Comparison of ENCODE assay signal across 12 cellular contexts in genomic region chr15:26773917-26774316, GRCh38. TPM values are rescaled to one million over a fixed set of nuclear protein-coding genes. Genes with fewer than 3 reads are reported as not detected.
A peak's percentile ranks its signal among the peaks of the same experiment; 100 is the strongest.
DNase-seq lines count a peak whose midpoint lies in the region; ATAC-seq and TF ChIP-seq lines count a peak whose summit lies in the region.
"Had no signal": no experiment of that assay in that cellular context is flagged by ENCODE, and none has a peak within 500 bp of the region (broad histone marks: within the 10 kb centered on the region; RNA-seq: fewer than 3 reads in every experiment).

No MANE protein-coding gene starts in this region.

- H3K27me3 Mint-ChIP-seq in CD4-positive, alpha-beta T cell: peaks cover 56% of the 10 kb centered on the region
- peaks cover 41% of the 10 kb centered on the region for H3K27me3 Mint-ChIP-seq in nephron (ENCODE audit: low read depth)

- H3K36me3 Mint-ChIP-seq in CD4-positive, alpha-beta T cell (ENCODE audit: low read depth): no peaks in the 10 kb centered on the region
- H3K36me3 Mint-ChIP-seq in nephron (ENCODE audit: low read depth): no peaks in the 10 kb centered on the region
- H3K36me3 Mint-ChIP-seq: stimulated activated memory B cell treated with anti-CD40 and anti-IgM and Interleukin-4, amounts not matched to agents 10 μg/mL and 1 μg/mL and 100 μg/mL, for 72 hours had no signal

- H3K4me1 ChIP-seq in tibial artery: peaks cover 0 to 26% (median 20%) of the 10 kb centered on the region in 4 donors
- H3K4me1 ChIP-seq: SJSA1 had no signal

- H3K27ac ChIP-seq in CD4-positive, alpha-beta T cell (ENCODE audit: low read depth, low read length): no peak overlapping the region
- H3K27ac ChIP-seq in tibial artery: no peak overlapping the region
- H3K27ac ChIP-seq: SJSA1 had no signal

- no peaks in the 10 kb centered on the region for H3K4me1 Mint-ChIP-seq in CD4-positive, alpha-beta T cell (ENCODE audit: low read depth)
- peaks cover 12% of the 10 kb centered on the region for H3K4me1 Mint-ChIP-seq in nephron
- H3K4me1 Mint-ChIP-seq: stimulated activated memory B cell treated with anti-CD40 and anti-IgM and Interleukin-4, amounts not matched to agents 10 μg/mL and 1 μg/mL and 100 μg/mL, for 72 hours had no signal

- intact Hi-C loops in CD4-positive, alpha-beta T cell (cut with DNase I, micrococcal nuclease): no loop called here
- intact Hi-C loops in tibial artery (cut with DNase I; ENCODE audit: low total_unique reads): no loop called here

- no peak for DNase-seq in CD4-positive, alpha-beta T cell
- DNase-seq in G401 (ENCODE audit: low spot score): peak; percentile 39
- peak; percentile 10 for DNase-seq in cerebellum (ENCODE audit: low spot score)
- DNase-seq in T-helper 9 cell: no peak
- DNase-seq in tibial artery: no peak
- DNase-seq: left colon; stimulated activated CD4-positive, alpha-beta T cell treated with anti-CD3 and anti-CD28 coated beads, Interleukin-1b, Interleukin-23, amount 100 ng/mL, for 48 hours had no signal

- H3K36me3 ChIP-seq in tibial artery: no peaks in the 10 kb centered on the region
- H3K36me3 ChIP-seq: SJSA1 had no signal

- H3K9me3 ChIP-seq in CD4-positive, alpha-beta T cell (ENCODE audit: control insufficient read depth, low read length): no peaks in the 10 kb centered on the region
- no peaks in the 10 kb centered on the region for H3K9me3 ChIP-seq in tibial artery
- H3K9me3 ChIP-seq: SJSA1 had no signal

- H3K9me3 Mint-ChIP-seq in CD4-positive, alpha-beta T cell: no peaks in the 10 kb centered on the region
- no peaks in the 10 kb centered on the region for H3K9me3 Mint-ChIP-seq in nephron

- in situ Hi-C loops in G401 (cut with HindIII; ENCODE audit: low sequenced_read_pairs): no loop called here

- ATAC-seq in CD4-positive, alpha-beta T cell (ENCODE audit: poor library complexity): no peak
- ATAC-seq in HG02588 (IDR thresholded peaks at IDR 0.05; ENCODE audit: unreplicated experiment): no peak
- ATAC-seq: activated CD4-positive, CD25-positive, alpha-beta regulatory T cell treated with anti-CD3 and anti-CD28 coated beads, Interleukin-2, amount 50 U/mL, for 24 hours; left colon had no signal

- peaks cover 30% of the 10 kb centered on the region for H3K27me3 ChIP-seq in CD4-positive, alpha-beta T cell (ENCODE audit: control insufficient read depth, insufficient read depth, low read length)
- H3K27me3 ChIP-seq in tibial artery: peaks cover 0 to 48% of the 10 kb centered on the region in 2 donors

- peak overlapping the region; percentile 48 for H3K4me3 Mint-ChIP-seq in CD4-positive, alpha-beta T cell
- peak overlapping the region; percentile 90 to 92 (median 90) for H3K4me3 Mint-ChIP-seq in nephron
- H3K4me3 Mint-ChIP-seq: stimulated activated memory B cell treated with anti-CD40 and anti-IgM and Interleukin-4, amounts not matched to agents 10 μg/mL and 1 μg/mL and 100 μg/mL, for 72 hours had no signal

- CTCF ChIA-PET in CD4-positive, alpha-beta T cell (lab: Charles Lee): no interaction called here

- POLR2A ChIA-PET in CD4-positive, alpha-beta T cell (lab: Charles Lee): no interaction called here

- TF ChIP-seq CTCF in CD4-positive, alpha-beta T cell (IDR thresholded peaks at IDR 0.05): no peak
- TF ChIP-seq CTCF in nephron (IDR thresholded peaks at IDR 0.05; ENCODE audit: unreplicated experiment in 3 of 3) (no peak), tibial artery (IDR thresholded peaks at IDR 0.05) (no peak)

- H3K4me3 ChIP-seq in tibial artery: no peak overlapping the region
- H3K4me3 ChIP-seq: SJSA1 had no signal

- H3K27ac Mint-ChIP-seq in CD4-positive, alpha-beta T cell: no peak overlapping the region
- no peak overlapping the region for H3K27ac Mint-ChIP-seq in nephron
- H3K27ac Mint-ChIP-seq: stimulated activated memory B cell treated with anti-CD40 and anti-IgM and Interleukin-4, amounts not matched to agents 10 μg/mL and 1 μg/mL and 100 μg/mL, for 72 hours had no signal

RNA-seq across cellular contexts. Expression of gene GABRB3, which starts 1.1 kb away (rescaled TPM):
- not detected for total RNA-seq in CD4-positive, alpha-beta T cell
- total RNA-seq in G401 (2014; rRNA removed; shearing (Covaris generic)): 11.4 and 16.9 TPM in 2 replicates
- 73.9 TPM for total RNA-seq in cerebellum
- total RNA-seq: SJSA1 had no signal

Comparison
In these comparisons a context has a peak if more than half of its experiments do, and no peak if none do; other contexts are left out.
1. DNase-seq: peak in G401 (single experiment) and cerebellum (single experiment); none in CD4-positive, alpha-beta T cell (0 of 10), T-helper 9 cell (single experiment) and tibial artery (0 of 2).
2. RNA of gene GABRB3, which starts 1.1 kb away (total RNA-seq): 73.9 TPM in cerebellum (single experiment) and 11.4 to 16.9 TPM in G401; not detected in CD4-positive, alpha-beta T cell; every median in the first group is over 10 times any median in the second.